Comparison of ENCODE assay signal across 1 cellular context in the genomic region with DNA sequence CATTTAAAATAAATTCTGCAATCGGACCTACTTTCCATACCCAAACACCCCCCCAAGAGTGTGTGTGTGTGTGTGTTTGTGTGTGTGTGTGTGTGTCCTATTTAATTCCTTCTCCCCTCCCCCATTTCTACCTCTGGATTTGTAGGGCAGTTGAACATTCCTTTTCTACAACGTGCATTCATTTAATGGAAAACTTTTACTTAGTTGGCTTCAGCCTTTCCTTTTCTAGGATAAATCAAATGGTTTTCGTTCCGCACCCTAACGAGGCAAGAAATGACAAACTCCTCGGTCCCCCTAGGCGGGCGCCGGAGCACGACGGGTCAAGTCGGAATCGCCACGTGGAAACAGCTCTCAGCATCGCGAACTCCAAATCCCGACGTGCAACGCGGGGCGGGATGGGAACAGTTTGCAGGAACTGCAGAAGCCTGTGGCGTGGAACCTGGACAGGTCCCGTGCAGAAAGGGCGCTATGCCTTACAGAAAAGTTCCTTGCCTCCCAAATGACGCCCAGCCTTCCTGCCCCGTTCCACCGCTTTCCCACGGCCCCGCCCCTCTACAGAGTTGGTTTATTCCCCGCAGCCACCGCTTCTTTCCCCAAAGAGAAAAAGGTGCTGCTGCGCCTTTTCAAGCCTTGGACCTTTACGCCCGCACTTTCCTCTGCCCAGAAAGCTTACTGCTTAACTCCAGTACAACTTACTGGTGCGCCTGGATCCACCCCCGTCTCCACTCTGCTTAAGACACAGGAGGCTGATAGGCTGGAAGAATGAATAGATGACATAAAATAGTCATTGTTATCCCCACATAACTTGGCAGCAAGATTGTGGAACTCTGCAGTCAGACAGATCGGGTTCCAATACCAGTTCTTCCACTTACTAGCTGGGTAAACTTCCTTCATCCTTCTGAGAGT.
A peak's percentile ranks its signal among the peaks of the same experiment; 100 is the strongest.
TF ChIP-seq lines count a peak whose summit lies in the region.

No MANE protein-coding gene starts in this region.

TF ChIP-seq in HepG2, 621 proteins besides CTCF, POLR2A, EP300 and RAD21 (continued from another document and continues in another):
- TF ChIP-seq, protein P1, sequence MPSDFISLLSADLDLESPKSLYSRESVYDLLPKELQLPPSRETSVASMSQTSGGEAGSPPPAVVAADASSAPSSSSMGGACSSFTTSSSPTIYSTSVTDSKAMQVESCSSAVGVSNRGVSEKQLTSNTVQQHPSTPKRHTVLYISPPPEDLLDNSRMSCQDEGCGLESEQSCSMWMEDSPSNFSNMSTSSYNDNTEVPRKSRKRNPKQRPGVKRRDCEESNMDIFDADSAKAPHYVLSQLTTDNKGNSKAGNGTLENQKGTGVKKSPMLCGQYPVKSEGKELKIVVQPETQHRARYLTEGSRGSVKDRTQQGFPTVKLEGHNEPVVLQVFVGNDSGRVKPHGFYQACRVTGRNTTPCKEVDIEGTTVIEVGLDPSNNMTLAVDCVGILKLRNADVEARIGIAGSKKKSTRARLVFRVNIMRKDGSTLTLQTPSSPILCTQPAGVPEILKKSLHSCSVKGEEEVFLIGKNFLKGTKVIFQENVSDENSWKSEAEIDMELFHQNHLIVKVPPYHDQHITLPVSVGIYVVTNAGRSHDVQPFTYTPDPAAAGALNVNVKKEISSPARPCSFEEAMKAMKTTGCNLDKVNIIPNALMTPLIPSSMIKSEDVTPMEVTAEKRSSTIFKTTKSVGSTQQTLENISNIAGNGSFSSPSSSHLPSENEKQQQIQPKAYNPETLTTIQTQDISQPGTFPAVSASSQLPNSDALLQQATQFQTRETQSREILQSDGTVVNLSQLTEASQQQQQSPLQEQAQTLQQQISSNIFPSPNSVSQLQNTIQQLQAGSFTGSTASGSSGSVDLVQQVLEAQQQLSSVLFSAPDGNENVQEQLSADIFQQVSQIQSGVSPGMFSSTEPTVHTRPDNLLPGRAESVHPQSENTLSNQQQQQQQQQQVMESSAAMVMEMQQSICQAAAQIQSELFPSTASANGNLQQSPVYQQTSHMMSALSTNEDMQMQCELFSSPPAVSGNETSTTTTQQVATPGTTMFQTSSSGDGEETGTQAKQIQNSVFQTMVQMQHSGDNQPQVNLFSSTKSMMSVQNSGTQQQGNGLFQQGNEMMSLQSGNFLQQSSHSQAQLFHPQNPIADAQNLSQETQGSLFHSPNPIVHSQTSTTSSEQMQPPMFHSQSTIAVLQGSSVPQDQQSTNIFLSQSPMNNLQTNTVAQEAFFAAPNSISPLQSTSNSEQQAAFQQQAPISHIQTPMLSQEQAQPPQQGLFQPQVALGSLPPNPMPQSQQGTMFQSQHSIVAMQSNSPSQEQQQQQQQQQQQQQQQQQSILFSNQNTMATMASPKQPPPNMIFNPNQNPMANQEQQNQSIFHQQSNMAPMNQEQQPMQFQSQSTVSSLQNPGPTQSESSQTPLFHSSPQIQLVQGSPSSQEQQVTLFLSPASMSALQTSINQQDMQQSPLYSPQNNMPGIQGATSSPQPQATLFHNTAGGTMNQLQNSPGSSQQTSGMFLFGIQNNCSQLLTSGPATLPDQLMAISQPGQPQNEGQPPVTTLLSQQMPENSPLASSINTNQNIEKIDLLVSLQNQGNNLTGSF (CRISPR knock-in tag; IDR thresholded peaks at IDR 0.05) = peak; percentile 79
- TF ChIP-seq ZBTB34 (CRISPR knock-in tag; IDR thresholded peaks at IDR 0.05) = peak; percentile 67; the same call in 1 of the 2 replicates
- no peak for TF ChIP-seq NR2F2 (IDR thresholded peaks at IDR 0.05; ENCODE audit: borderline replicate concordance, low read depth)
- peak; percentile 29 for TF ChIP-seq ZNF18 (CRISPR knock-in tag; IDR thresholded peaks at IDR 0.05; ENCODE audit: insufficient replicate concordance)
- TF ChIP-seq, protein P2, sequence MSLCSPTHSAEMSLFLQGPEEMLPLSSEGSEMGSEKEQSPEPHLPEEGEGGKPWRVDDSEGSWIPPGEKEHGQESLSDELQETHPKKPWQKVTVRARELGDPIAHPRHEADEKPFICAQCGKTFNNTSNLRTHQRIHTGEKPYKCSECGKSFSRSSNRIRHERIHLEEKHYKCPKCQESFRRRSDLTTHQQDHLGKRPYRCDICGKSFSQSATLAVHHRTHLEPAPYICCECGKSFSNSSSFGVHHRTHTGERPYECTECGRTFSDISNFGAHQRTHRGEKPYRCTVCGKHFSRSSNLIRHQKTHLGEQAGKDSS (CRISPR knock-in tag; IDR thresholded peaks at IDR 0.05; ENCODE audit: borderline replicate concordance, low read depth) = peak; percentile 49; the same call in 1 of the 2 replicates
- TF ChIP-seq FIP1L1 (IDR thresholded peaks at IDR 0.05; ENCODE audit: borderline replicate concordance, insufficient read depth, low read depth, low read length) = no peak
- TF ChIP-seq, protein P3, sequence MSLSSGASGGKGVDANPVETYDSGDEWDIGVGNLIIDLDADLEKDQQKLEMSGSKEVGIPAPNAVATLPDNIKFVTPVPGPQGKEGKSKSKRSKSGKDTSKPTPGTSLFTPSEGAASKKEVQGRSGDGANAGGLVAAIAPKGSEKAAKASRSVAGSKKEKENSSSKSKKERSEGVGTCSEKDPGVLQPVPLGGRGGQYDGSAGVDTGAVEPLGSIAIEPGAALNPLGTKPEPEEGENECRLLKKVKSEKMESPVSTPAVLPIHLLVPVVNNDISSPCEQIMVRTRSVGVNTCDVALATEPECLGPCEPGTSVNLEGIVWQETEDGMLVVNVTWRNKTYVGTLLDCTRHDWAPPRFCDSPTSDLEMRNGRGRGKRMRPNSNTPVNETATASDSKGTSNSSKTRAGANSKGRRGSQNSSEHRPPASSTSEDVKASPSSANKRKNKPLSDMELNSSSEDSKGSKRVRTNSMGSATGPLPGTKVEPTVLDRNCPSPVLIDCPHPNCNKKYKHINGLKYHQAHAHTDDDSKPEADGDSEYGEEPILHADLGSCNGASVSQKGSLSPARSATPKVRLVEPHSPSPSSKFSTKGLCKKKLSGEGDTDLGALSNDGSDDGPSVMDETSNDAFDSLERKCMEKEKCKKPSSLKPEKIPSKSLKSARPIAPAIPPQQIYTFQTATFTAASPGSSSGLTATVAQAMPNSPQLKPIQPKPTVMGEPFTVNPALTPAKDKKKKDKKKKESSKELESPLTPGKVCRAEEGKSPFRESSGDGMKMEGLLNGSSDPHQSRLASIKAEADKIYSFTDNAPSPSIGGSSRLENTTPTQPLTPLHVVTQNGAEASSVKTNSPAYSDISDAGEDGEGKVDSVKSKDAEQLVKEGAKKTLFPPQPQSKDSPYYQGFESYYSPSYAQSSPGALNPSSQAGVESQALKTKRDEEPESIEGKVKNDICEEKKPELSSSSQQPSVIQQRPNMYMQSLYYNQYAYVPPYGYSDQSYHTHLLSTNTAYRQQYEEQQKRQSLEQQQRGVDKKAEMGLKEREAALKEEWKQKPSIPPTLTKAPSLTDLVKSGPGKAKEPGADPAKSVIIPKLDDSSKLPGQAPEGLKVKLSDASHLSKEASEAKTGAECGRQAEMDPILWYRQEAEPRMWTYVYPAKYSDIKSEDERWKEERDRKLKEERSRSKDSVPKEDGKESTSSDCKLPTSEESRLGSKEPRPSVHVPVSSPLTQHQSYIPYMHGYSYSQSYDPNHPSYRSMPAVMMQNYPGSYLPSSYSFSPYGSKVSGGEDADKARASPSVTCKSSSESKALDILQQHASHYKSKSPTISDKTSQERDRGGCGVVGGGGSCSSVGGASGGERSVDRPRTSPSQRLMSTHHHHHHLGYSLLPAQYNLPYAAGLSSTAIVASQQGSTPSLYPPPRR (CRISPR knock-in tag; IDR thresholded peaks at IDR 0.05; ENCODE audit: borderline replicate concordance) = peak; percentile 28; the same call in 1 of the 2 replicates
- peak; percentile 83 for TF ChIP-seq ZNF605 (CRISPR knock-in tag; IDR thresholded peaks at IDR 0.05)
- TF ChIP-seq ZNF737 (CRISPR knock-in tag; IDR thresholded peaks at IDR 0.05; ENCODE audit: borderline replicate concordance) = no peak
- no peak for TF ChIP-seq ZNF30 (CRISPR knock-in tag; IDR thresholded peaks at IDR 0.05)
- no peak for TF ChIP-seq PTBP1 (IDR thresholded peaks at IDR 0.05; ENCODE audit: low read depth, low read length, poor library complexity, severe bottlenecking)
- TF ChIP-seq ZIK1 (CRISPR knock-in tag; IDR thresholded peaks at IDR 0.05; ENCODE audit: borderline replicate concordance, low read depth) = peak; percentile 85
- TF ChIP-seq, protein P4, sequence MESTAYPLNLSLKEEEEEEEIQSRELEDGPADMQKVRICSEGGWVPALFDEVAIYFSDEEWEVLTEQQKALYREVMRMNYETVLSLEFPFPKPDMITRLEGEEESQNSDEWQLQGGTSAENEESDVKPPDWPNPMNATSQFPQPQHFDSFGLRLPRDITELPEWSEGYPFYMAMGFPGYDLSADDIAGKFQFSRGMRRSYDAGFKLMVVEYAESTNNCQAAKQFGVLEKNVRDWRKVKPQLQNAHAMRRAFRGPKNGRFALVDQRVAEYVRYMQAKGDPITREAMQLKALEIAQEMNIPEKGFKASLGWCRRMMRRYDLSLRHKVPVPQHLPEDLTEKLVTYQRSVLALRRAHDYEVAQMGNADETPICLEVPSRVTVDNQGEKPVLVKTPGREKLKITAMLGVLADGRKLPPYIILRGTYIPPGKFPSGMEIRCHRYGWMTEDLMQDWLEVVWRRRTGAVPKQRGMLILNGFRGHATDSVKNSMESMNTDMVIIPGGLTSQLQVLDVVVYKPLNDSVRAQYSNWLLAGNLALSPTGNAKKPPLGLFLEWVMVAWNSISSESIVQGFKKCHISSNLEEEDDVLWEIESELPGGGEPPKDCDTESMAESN (CRISPR knock-in tag; conservative IDR thresholded peaks at IDR 0.05) = 0 out of 2 replicates have a peak, but pooled peaks have one; percentile 63
- TF ChIP-seq ZFP36 (IDR thresholded peaks at IDR 0.05; ENCODE audit: borderline replicate concordance, low read depth, low read length, partially characterized antibody) = no peak
- TF ChIP-seq, protein P5, sequence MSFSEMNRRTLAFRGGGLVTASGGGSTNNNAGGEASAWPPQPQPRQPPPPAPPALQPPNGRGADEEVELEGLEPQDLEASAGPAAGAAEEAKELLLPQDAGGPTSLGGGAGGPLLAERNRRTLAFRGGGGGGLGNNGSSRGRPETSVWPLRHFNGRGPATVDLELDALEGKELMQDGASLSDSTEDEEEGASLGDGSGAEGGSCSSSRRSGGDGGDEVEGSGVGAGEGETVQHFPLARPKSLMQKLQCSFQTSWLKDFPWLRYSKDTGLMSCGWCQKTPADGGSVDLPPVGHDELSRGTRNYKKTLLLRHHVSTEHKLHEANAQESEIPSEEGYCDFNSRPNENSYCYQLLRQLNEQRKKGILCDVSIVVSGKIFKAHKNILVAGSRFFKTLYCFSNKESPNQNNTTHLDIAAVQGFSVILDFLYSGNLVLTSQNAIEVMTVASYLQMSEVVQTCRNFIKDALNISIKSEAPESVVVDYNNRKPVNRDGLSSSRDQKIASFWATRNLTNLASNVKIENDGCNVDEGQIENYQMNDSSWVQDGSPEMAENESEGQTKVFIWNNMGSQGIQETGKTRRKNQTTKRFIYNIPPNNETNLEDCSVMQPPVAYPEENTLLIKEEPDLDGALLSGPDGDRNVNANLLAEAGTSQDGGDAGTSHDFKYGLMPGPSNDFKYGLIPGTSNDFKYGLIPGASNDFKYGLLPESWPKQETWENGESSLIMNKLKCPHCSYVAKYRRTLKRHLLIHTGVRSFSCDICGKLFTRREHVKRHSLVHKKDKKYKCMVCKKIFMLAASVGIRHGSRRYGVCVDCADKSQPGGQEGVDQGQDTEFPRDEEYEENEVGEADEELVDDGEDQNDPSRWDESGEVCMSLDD (CRISPR knock-in tag; IDR thresholded peaks at IDR 0.05; ENCODE audit: borderline replicate concordance) = no peak
- TF ChIP-seq SKI (IDR thresholded peaks at IDR 0.05; ENCODE audit: partially characterized antibody) = no peak
- TF ChIP-seq ZNF563 (CRISPR knock-in tag; IDR thresholded peaks at IDR 0.05) = peak; percentile 72; the same call in 1 of the 2 replicates
- peak; percentile 70 for TF ChIP-seq ZNF543 (CRISPR knock-in tag; IDR thresholded peaks at IDR 0.05)
